ENCODE assay signal across 1 cellular context in genomic region chr7:148704966-148705365, GRCh38.
TF ChIP-seq lines count a peak whose summit lies in the region.

No MANE protein-coding gene starts in this region.

TF ChIP-seq in K562, 482 proteins besides CTCF, POLR2A, EP300 and RAD21:
- TF ChIP-seq, protein P1, sequence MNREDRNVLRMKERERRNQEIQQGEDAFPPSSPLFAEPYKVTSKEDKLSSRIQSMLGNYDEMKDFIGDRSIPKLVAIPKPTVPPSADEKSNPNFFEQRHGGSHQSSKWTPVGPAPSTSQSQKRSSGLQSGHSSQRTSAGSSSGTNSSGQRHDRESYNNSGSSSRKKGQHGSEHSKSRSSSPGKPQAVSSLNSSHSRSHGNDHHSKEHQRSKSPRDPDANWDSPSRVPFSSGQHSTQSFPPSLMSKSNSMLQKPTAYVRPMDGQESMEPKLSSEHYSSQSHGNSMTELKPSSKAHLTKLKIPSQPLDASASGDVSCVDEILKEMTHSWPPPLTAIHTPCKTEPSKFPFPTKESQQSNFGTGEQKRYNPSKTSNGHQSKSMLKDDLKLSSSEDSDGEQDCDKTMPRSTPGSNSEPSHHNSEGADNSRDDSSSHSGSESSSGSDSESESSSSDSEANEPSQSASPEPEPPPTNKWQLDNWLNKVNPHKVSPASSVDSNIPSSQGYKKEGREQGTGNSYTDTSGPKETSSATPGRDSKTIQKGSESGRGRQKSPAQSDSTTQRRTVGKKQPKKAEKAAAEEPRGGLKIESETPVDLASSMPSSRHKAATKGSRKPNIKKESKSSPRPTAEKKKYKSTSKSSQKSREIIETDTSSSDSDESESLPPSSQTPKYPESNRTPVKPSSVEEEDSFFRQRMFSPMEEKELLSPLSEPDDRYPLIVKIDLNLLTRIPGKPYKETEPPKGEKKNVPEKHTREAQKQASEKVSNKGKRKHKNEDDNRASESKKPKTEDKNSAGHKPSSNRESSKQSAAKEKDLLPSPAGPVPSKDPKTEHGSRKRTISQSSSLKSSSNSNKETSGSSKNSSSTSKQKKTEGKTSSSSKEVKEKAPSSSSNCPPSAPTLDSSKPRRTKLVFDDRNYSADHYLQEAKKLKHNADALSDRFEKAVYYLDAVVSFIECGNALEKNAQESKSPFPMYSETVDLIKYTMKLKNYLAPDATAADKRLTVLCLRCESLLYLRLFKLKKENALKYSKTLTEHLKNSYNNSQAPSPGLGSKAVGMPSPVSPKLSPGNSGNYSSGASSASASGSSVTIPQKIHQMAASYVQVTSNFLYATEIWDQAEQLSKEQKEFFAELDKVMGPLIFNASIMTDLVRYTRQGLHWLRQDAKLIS (CRISPR knock-in tag; IDR thresholded peaks at IDR 0.05): no peak
- TF ChIP-seq MYBL2 (IDR thresholded peaks at IDR 0.05; ENCODE audit: low read depth) (no peak), MYBL2 (CRISPR knock-in tag; IDR thresholded peaks at IDR 0.05; ENCODE audit: borderline replicate concordance) (no peak), MCM5 (IDR thresholded peaks at IDR 0.05; ENCODE audit: low read depth) (no peak), CBFA2T3 (IDR thresholded peaks at IDR 0.05) (0 out of 2 replicates have a peak, but pooled peaks have one; percentile 28), HDAC8 (tag; IDR thresholded peaks at IDR 0.05) (no peak), DDX20 (tag; IDR thresholded peaks at IDR 0.05; ENCODE audit: low read depth) (no peak), GMEB1 (CRISPR knock-in tag; IDR thresholded peaks at IDR 0.05) (no peak), THAP7 (CRISPR knock-in tag; IDR thresholded peaks at IDR 0.05) (no peak), MCM3 (IDR thresholded peaks at IDR 0.05) (no peak), MEIS2 (IDR thresholded peaks at IDR 0.05; ENCODE audit: partially characterized antibody) (peak; percentile 32), ARID4B (CRISPR knock-in tag; IDR thresholded peaks at IDR 0.05) (no peak), SRF (CRISPR knock-in tag; IDR thresholded peaks at IDR 0.05) (no peak), RBM17 (IDR thresholded peaks at IDR 0.05; ENCODE audit: borderline replicate concordance, low read depth, low read length) (no peak), RUNX1 (IDR thresholded peaks at IDR 0.05; ENCODE audit: low read depth) (no peak), SIX5 (IDR thresholded peaks at IDR 0.05; ENCODE audit: borderline replicate concordance in 1 of 2, insufficient read depth in 1 of 2, low read depth in 1 of 2, low read length in 2 of 2) (no peak), PHF8 (IDR thresholded peaks at IDR 0.05; ENCODE audit: borderline replicate concordance, low read length) (no peak), ZFPM2 (CRISPR knock-in tag; IDR thresholded peaks at IDR 0.05) (no peak), ZBTB26 (CRISPR knock-in tag; IDR thresholded peaks at IDR 0.05) (no peak), PHB (CRISPR knock-in tag; IDR thresholded peaks at IDR 0.05) (no peak), SMAD2 (IDR thresholded peaks at IDR 0.05; ENCODE audit: low read depth, low read length) (no peak), SOX6 (IDR thresholded peaks at IDR 0.05) (no peak), SNAPC5 (CRISPR knock-in tag; IDR thresholded peaks at IDR 0.05) (no peak), ZNF143 (CRISPR knock-in tag; IDR thresholded peaks at IDR 0.05) (no peak)
- TF ChIP-seq, protein P2, sequence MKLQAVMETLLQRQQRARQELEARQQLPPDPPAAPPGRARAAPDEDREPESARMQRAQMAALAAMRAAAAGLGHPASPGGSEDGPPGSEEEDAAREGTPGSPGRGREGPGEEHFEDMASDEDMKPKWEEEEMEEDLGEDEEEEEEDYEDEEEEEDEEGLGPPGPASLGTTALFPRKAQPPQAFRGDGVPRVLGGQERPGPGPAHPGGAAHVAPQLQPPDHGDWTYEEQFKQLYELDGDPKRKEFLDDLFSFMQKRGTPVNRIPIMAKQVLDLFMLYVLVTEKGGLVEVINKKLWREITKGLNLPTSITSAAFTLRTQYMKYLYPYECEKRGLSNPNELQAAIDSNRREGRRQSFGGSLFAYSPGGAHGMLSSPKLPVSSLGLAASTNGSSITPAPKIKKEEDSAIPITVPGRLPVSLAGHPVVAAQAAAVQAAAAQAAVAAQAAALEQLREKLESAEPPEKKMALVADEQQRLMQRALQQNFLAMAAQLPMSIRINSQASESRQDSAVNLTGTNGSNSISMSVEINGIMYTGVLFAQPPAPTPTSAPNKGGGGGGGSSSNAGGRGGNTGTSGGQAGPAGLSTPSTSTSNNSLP (IDR thresholded peaks at IDR 0.05; ENCODE audit: borderline replicate concordance, low read depth, low read length): no peak
- TF ChIP-seq, protein P3, sequence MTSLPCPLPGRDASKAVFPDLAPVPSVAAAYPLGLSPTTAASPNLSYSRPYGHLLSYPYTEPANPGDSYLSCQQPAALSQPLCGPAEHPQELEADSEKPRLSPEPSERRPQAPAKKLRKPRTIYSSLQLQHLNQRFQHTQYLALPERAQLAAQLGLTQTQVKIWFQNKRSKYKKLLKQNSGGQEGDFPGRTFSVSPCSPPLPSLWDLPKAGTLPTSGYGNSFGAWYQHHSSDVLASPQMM (CRISPR knock-in tag; IDR thresholded peaks at IDR 0.05): no peak
- TF ChIP-seq, protein P4, sequence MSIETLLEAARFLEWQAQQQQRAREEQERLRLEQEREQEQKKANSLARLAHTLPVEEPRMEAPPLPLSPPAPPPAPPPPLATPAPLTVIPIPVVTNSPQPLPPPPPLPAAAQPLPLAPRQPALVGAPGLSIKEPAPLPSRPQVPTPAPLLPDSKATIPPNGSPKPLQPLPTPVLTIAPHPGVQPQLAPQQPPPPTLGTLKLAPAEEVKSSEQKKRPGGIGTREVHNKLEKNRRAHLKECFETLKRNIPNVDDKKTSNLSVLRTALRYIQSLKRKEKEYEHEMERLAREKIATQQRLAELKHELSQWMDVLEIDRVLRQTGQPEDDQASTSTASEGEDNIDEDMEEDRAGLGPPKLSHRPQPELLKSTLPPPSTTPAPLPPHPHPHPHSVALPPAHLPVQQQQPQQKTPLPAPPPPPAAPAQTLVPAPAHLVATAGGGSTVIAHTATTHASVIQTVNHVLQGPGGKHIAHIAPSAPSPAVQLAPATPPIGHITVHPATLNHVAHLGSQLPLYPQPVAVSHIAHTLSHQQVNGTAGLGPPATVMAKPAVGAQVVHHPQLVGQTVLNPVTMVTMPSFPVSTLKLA (conservative IDR thresholded peaks at IDR 0.05): no peak
- TF ChIP-seq, protein P5, sequence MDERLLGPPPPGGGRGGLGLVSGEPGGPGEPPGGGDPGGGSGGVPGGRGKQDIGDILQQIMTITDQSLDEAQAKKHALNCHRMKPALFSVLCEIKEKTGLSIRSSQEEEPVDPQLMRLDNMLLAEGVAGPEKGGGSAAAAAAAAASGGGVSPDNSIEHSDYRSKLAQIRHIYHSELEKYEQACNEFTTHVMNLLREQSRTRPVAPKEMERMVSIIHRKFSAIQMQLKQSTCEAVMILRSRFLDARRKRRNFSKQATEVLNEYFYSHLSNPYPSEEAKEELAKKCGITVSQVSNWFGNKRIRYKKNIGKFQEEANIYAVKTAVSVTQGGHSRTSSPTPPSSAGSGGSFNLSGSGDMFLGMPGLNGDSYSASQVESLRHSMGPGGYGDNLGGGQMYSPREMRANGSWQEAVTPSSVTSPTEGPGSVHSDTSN (CRISPR knock-in tag; IDR thresholded peaks at IDR 0.05; ENCODE audit: low read depth): no peak
- TF ChIP-seq, protein P5 (tag; conservative IDR thresholded peaks at IDR 0.05; ENCODE audit: low read depth): peak; percentile 41; the same call in 1 of the 2 replicates
